10 cellular contexts compared by ENCODE assay signal in the genomic region with DNA sequence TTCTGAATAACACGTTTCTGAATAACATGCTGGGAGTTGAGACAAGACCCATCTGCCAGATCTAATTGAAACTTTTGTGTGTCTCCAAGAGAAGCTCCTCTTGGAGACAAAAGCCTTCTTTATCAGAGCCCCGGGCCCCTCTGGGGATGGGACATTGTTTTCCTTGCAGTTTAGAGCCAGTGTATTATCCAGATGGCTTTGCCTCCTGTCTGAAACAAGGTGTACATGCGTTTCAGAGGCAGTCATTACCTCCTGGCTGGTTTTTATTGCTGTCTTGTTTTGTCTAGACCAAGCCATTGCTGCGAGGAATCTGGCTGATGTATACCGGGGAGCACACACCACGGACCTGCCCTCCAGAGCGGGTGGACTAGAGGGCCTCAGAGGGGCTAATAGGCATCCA. TPM values are rescaled to one million over a fixed set of nuclear protein-coding genes. Genes with fewer than 3 reads are reported as not detected.
DNase-seq lines count a peak whose midpoint lies in the region; ATAC-seq and TF ChIP-seq lines count a peak whose summit lies in the region.
"Had no signal": no experiment of that assay in that cellular context is flagged by ENCODE, and none has a peak within 500 bp of the region (broad histone marks: within the 10 kb centered on the region; RNA-seq: fewer than 3 reads in every experiment).

No MANE protein-coding gene starts in this region.

- H3K4me3 ChIP-seq in HEK293 (ENCODE audit: low read depth, low read length), result no peak overlapping the region
- no peak overlapping the region for H3K4me3 ChIP-seq in heart right ventricle
- H3K4me3 ChIP-seq in sigmoid colon, result peak overlapping the region in 2 of 4 donors; percentile 0 to 13
- H3K4me3 ChIP-seq: mucosa of descending colon had no signal

- no peak for TF ChIP-seq EP300 in sigmoid colon (IDR thresholded peaks at IDR 0.05)

- intact Hi-C loops in activated CD4-positive, alpha-beta memory T cell treated with anti-CD3 and anti-CD28 coated beads for 36 hours (cut with micrococcal nuclease), result no loop called here
- intact Hi-C loops in heart right ventricle (cut with DNase I), result loop anchor here in 2 of 10 donors (10.0 kb wide), 2 partner anchors 676 to 696 kb away; no protein-coding TSS in a partner anchor
- intact Hi-C loops in sigmoid colon (cut with DNase I), result no loop called here

- peak overlapping the region; percentile 4 for H3K4me3 Mint-ChIP-seq in activated CD4-positive, alpha-beta memory T cell treated with anti-CD3 and anti-CD28 coated beads for 36 hours

- H3K4me1 Mint-ChIP-seq in activated CD4-positive, alpha-beta memory T cell treated with anti-CD3 and anti-CD28 coated beads for 36 hours (ENCODE audit: low read depth), result peaks cover 78% of the 10 kb centered on the region

- H3K36me3 Mint-ChIP-seq in activated CD4-positive, alpha-beta memory T cell treated with anti-CD3 and anti-CD28 coated beads for 36 hours, result peaks cover 71% of the 10 kb centered on the region

- no peaks in the 10 kb centered on the region for H3K9me3 Mint-ChIP-seq in activated CD4-positive, alpha-beta memory T cell treated with anti-CD3 and anti-CD28 coated beads for 36 hours

- no peak overlapping the region for H3K27ac Mint-ChIP-seq in activated CD4-positive, alpha-beta memory T cell treated with anti-CD3 and anti-CD28 coated beads for 36 hours

- ATAC-seq in heart right ventricle, result no peak
- no peak for ATAC-seq in GM18520 (IDR thresholded peaks at IDR 0.05; ENCODE audit: unreplicated experiment)
- ATAC-seq in activated CD4-positive, CD25-positive, alpha-beta regulatory T cell treated with anti-CD3 and anti-CD28 coated beads, Interleukin-2, amount 50 U/mL, for 24 hours, result no peak
- ATAC-seq: mucosa of descending colon had no signal

- no peaks in the 10 kb centered on the region for H3K9me3 ChIP-seq in HEK293 (ENCODE audit: control insufficient read depth, insufficient read depth, low read depth, low read length)
- H3K9me3 ChIP-seq in heart right ventricle, result no peaks in the 10 kb centered on the region
- H3K9me3 ChIP-seq in sigmoid colon, result no peaks in the 10 kb centered on the region
- H3K9me3 ChIP-seq: mucosa of descending colon had no signal

- no peak for DNase-seq in activated CD4-positive, alpha-beta memory T cell treated with anti-CD3 and anti-CD28 coated beads for 36 hours
- DNase-seq in heart right ventricle, result no peak
- no peak for DNase-seq in sigmoid colon
- DNase-seq in DMS153 treated with DMSO at 0.1 percent for 48 hours (lab: John Stamatoyannopoulos, UW; ENCODE audit: unreplicated experiment), result no peak
- DNase-seq in stimulated activated naive CD4-positive, alpha-beta T cell (lab: John Stamatoyannopoulos, UW), result no peak
- DNase-seq: mucosa of descending colon, NCI-H1436 treated with DMSO at 0.1 percent for 48 hours had no signal

- CTCF ChIA-PET in HEK293 (lab: Yijun Ruan, JAX), result interaction anchor here (0.6 to 2.5 kb wide), 4 partner anchors 52 to 697 kb away, joined by 3 to 6 read pairs (median 3); no protein-coding TSS in a partner anchor
- CTCF ChIA-PET in activated CD4-positive, alpha-beta memory T cell treated with anti-CD3 and anti-CD28 coated beads for 36 hours (lab: Charles Lee), result interaction anchor here (0.7 to 1.3 kb wide), 4 partner anchors 9 to 646 kb away, joined by 3 to 4 read pairs (median 3); no protein-coding TSS in a partner anchor

- no peak for TF ChIP-seq POLR2A in sigmoid colon (IDR thresholded peaks at IDR 0.05)

- H3K27ac ChIP-seq in HEK293 (ENCODE audit: extremely low read depth, low read depth, low read length), result peak overlapping the region; percentile 63
- peak overlapping the region in 6 of 10 donors; percentile 49 to 100 (median 82) for H3K27ac ChIP-seq in heart right ventricle
- H3K27ac ChIP-seq in sigmoid colon, result peak overlapping the region; percentile 97 to 100 (median 100)

- POLR2A ChIA-PET in HEK293 (lab: Yijun Ruan, JAX), result interaction anchor here (0.6 kb wide), 1 partner anchor 9 kb away, joined by 5 read pairs; no protein-coding TSS in a partner anchor
- POLR2A ChIA-PET in activated CD4-positive, alpha-beta memory T cell treated with anti-CD3 and anti-CD28 coated beads for 36 hours (lab: Charles Lee), result interaction anchor here (1.0 kb wide), 1 partner anchor 18 kb away, joined by 3 read pairs; no protein-coding TSS in a partner anchor

- H3K4me1 ChIP-seq in HEK293 (ENCODE audit: control insufficient read depth, insufficient read depth, low read length), result peaks cover 22% of the 10 kb centered on the region
- H3K4me1 ChIP-seq in heart right ventricle, result peaks cover 26 to 95% (median 70%) of the 10 kb centered on the region in 9 donors
- H3K4me1 ChIP-seq in sigmoid colon, result peaks cover 0 to 87% (median 82%) of the 10 kb centered on the region in 4 donors

- H3K36me3 ChIP-seq in HEK293 (ENCODE audit: control insufficient read depth in 2 of 2, insufficient read depth in 1 of 2, low read length in 2 of 2), result peaks cover 0 to 18% of the 10 kb centered on the region in 2 experiments; a peak in 1 of 3 replicates
- peaks cover 3 to 87% (median 21%) of the 10 kb centered on the region in 9 donors for H3K36me3 ChIP-seq in heart right ventricle
- peaks cover 16 to 49% (median 19%) of the 10 kb centered on the region in 4 donors for H3K36me3 ChIP-seq in sigmoid colon

- H3K27me3 ChIP-seq in heart right ventricle (no peaks in the 10 kb centered on the region), sigmoid colon (no peaks in the 10 kb centered on the region)

- TF ChIP-seq CTCF in HEK293 (tag by site-specific recombination; IDR thresholded peaks at IDR 0.05) (no peak), heart right ventricle (IDR thresholded peaks at IDR 0.05) (no peak), sigmoid colon (IDR thresholded peaks at IDR 0.05) (no peak)

- no peaks in the 10 kb centered on the region for H3K27me3 Mint-ChIP-seq in activated CD4-positive, alpha-beta memory T cell treated with anti-CD3 and anti-CD28 coated beads for 36 hours

- 59 to 69% methylated on average over 7 of the region's 7 CpGs for WGBS in heart right ventricle, 2 donors
- WGBS in sigmoid colon, 2 donors, result 30 to 66% methylated on average over 7 of the region's 7 CpGs

TF ChIP-seq in HEK293, 187 proteins besides CTCF, POLR2A, EP300 and RAD21:
- TF ChIP-seq ZNF677 (tag by site-specific recombination; IDR thresholded peaks at IDR 0.05) (no peak), GLIS1 (tag by site-specific recombination; IDR thresholded peaks at IDR 0.05) (peak; percentile 62; the same call in 1 of the 2 replicates), ZBTB20 (tag by site-specific recombination; IDR thresholded peaks at IDR 0.05) (peak; percentile 66), ZBTB17 (tag by site-specific recombination; IDR thresholded peaks at IDR 0.05) (no peak), ZNF394 (tag by site-specific recombination; IDR thresholded peaks at IDR 0.05; ENCODE audit: borderline replicate concordance) (no peak)
- TF ChIP-seq, protein P1, sequence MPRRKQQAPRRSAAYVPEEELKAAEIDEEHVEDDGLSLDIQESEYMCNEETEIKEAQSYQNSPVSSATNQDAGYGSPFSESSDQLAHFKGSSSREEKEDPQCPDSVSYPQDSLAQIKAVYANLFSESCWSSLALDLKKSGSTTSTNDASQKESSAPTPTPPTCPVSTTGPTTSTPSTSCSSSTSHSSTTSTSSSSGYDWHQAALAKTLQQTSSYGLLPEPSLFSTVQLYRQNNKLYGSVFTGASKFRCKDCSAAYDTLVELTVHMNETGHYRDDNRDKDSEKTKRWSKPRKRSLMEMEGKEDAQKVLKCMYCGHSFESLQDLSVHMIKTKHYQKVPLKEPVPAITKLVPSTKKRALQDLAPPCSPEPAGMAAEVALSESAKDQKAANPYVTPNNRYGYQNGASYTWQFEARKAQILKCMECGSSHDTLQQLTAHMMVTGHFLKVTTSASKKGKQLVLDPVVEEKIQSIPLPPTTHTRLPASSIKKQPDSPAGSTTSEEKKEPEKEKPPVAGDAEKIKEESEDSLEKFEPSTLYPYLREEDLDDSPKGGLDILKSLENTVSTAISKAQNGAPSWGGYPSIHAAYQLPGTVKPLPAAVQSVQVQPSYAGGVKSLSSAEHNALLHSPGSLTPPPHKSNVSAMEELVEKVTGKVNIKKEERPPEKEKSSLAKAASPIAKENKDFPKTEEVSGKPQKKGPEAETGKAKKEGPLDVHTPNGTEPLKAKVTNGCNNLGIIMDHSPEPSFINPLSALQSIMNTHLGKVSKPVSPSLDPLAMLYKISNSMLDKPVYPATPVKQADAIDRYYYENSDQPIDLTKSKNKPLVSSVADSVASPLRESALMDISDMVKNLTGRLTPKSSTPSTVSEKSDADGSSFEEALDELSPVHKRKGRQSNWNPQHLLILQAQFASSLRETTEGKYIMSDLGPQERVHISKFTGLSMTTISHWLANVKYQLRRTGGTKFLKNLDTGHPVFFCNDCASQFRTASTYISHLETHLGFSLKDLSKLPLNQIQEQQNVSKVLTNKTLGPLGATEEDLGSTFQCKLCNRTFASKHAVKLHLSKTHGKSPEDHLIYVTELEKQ (tag by site-specific recombination; IDR thresholded peaks at IDR 0.05; ENCODE audit: borderline replicate concordance), result no peak
TF ChIP-seq in HEK293: peak in this region for 2.

RNA-seq across cellular contexts. Expression of a gene that starts 7.8 kb away (rescaled TPM):
- 100 to 1,000 TPM; 172 to 182 TPM for total RNA-seq in activated CD4-positive, alpha-beta memory T cell treated with anti-CD3 and anti-CD28 coated beads for 36 hours
- total RNA-seq in heart right ventricle (100 to 1,000 TPM in 1 of 10 donors, 10 to 100 TPM in 9; 29.7 to 182 (median 60.3) TPM), sigmoid colon (100 to 1,000 TPM in 1 of 4 donors, 10 to 100 TPM in 3; 38.9 to 208 (median 67.3) TPM)
- polyA plus RNA-seq in heart right ventricle (10 to 100 TPM; 16.5 to 24.0 TPM), sigmoid colon (10 to 100 TPM; 30.0 to 66.2 (median 55.0) TPM)
